In the genomic region with DNA sequence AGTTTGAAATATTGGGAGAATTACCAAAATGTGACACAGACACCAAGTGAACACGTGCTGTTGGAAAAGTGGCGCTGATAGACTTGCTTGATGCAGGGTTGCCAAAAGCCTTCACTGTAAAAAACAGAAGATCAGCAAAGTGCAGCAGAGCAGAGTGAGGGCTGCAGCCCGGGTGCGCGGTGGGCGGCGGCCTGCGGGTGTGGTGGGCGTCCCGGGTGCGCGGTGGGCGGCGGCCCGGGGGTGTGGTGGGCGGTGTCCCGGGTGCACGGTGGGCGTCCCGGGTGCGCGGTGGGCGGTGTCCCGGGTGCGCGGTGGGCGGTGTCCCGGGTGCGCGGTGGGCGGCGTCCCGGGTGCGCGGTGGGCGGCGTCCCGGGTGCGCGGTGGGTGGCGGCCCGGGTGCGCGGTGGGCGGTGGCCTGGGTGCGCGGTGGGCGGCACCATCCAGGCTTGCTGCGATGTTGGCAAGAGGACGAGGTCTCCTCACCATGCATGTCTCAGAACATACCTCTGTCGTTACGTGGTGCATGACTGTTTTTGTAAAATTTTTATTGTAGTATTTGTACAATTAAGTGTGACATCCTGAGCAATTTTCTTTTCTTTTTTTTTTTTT, we compare ENCODE assay signal across 9 cellular contexts. TPM values are rescaled to one million over a fixed set of nuclear protein-coding genes. Genes with fewer than 3 reads are reported as not detected.
DNase-seq lines count a peak whose midpoint lies in the region; ATAC-seq and TF ChIP-seq lines count a peak whose summit lies in the region.
"Had no signal": no experiment of that assay in that cellular context is flagged by ENCODE, and none has a peak within 500 bp of the region (broad histone marks: within the 10 kb centered on the region; RNA-seq: fewer than 3 reads in every experiment).

No MANE protein-coding gene starts in this region.

- H3K27me3 ChIP-seq in DND-41 (ENCODE audit: insufficient read depth, low read length, poor library complexity) (no peaks in the 10 kb centered on the region), mammary epithelial cell (ENCODE audit: insufficient read depth, low read length) (no peaks in the 10 kb centered on the region), rectal smooth muscle tissue (ENCODE audit: control insufficient read depth, insufficient read depth, low read length) (no peaks in the 10 kb centered on the region), tibial nerve (no peaks in the 10 kb centered on the region), body of pancreas (no peaks in the 10 kb centered on the region)

- H3K9me3 ChIP-seq in DND-41 (ENCODE audit: insufficient read depth, low read length, severe bottlenecking) (no peaks in the 10 kb centered on the region), mammary epithelial cell (replicated peaks; ENCODE audit: insufficient read depth, low read length) (no peaks in the 10 kb centered on the region), tibial nerve (peaks cover 0 to 6% (median 0%) of the 10 kb centered on the region in 4 donors), body of pancreas (no peaks in the 10 kb centered on the region)

- WGBS in mammary epithelial cell (ENCODE audit: low coverage, missing lambda C conversion rate), result 9% methylated on average over 9 of the region's 52 CpGs
- 6 to 9% methylated on average over 39 of the region's 52 CpGs for WGBS in tibial nerve, 2 donors
- 22 to 45% methylated on average over 22 to 32 of the region's 52 CpGs for WGBS in body of pancreas, 2 donors

- CTCF ChIA-PET in mammary epithelial cell (lab: Charles Lee; ENCODE audit: low non-redundant PET), result no interaction called here

- intact Hi-C loops in mammary epithelial cell (cut with micrococcal nuclease), result no loop called here
- intact Hi-C loops in body of pancreas (cut with DNase I), result no loop called here

- H4K20me1 ChIP-seq in DND-41 (ENCODE audit: insufficient read depth, low read length), result peaks cover 17% of the 10 kb centered on the region
- no peaks in the 10 kb centered on the region for H4K20me1 ChIP-seq in mammary epithelial cell (ENCODE audit: insufficient read depth, low read length)

- H3K4me1 ChIP-seq in DND-41 (ENCODE audit: insufficient read depth, low read length) (peaks cover 15% of the 10 kb centered on the region), mammary epithelial cell (ENCODE audit: insufficient read depth, low read length) (peaks cover 10% of the 10 kb centered on the region), rectal smooth muscle tissue (ENCODE audit: control insufficient read depth, insufficient read depth, low read length) (no peaks in the 10 kb centered on the region), tibial nerve (peaks cover 0 to 15% (median 0%) of the 10 kb centered on the region in 4 donors), body of pancreas (no peaks in the 10 kb centered on the region)

- in situ Hi-C loops in SK-MEL-5 (cut with HindIII; ENCODE audit: low pct_unique_long_range_greater_than_20kb, low sequenced_read_pairs) (no loop called here), mammary epithelial cell (cut with MboI; ENCODE audit: low sequenced_read_pairs in 2 of 2) (no loop called here)

- H3K9ac ChIP-seq in DND-41 (ENCODE audit: low read depth, low read length) (peak overlapping the region; percentile 55), mammary epithelial cell (ENCODE audit: insufficient read depth, low read length) (no peak overlapping the region), rectal smooth muscle tissue (ENCODE audit: low read length) (no peak overlapping the region)

- dilution Hi-C loops in mammary epithelial cell (cut with HindIII; ENCODE audit: low sequenced_read_pairs), result no loop called here

- no peaks in the 10 kb centered on the region for H3K79me2 ChIP-seq in DND-41 (ENCODE audit: insufficient read depth, low read length)
- H3K79me2 ChIP-seq in mammary epithelial cell (ENCODE audit: insufficient read depth, low read length), result no peaks in the 10 kb centered on the region

- no peak for TF ChIP-seq EP300 in tibial nerve (IDR thresholded peaks at IDR 0.05)

- TF ChIP-seq CTCF in DND-41 (IDR thresholded peaks at IDR 0.05; ENCODE audit: borderline replicate concordance, extremely low read depth, low read length, poor library complexity, severe bottlenecking), result no peak
- TF ChIP-seq CTCF in mammary epithelial cell (conservative IDR thresholded peaks at IDR 0.05 in 1 of 2, IDR thresholded peaks at IDR 0.05 in 1 of 2; ENCODE audit: extremely low read depth in 1 of 2, insufficient read depth in 1 of 2, low read depth in 1 of 2, low read length in 2 of 2), result no peak
- no peak for TF ChIP-seq CTCF in tibial nerve (IDR thresholded peaks at IDR 0.05)
- no peak for TF ChIP-seq CTCF in body of pancreas (IDR thresholded peaks at IDR 0.05)

- no peak overlapping the region for H2AFZ ChIP-seq in DND-41 (ENCODE audit: low read depth, low read length)
- H2AFZ ChIP-seq in mammary epithelial cell (ENCODE audit: low read depth, low read length), result no peak overlapping the region

- no TSS peak for BruUV-seq in mammary epithelial cell (replicated peaks; lab: Mats Ljungman, UMichigan)

- H3K27ac ChIP-seq in DND-41 (ENCODE audit: low read length), result peak overlapping the region; percentile 54; the same call in 1 of the 2 replicates
- no peak overlapping the region for H3K27ac ChIP-seq in mammary epithelial cell (ENCODE audit: insufficient read depth, low read depth, low read length)
- H3K27ac ChIP-seq in rectal smooth muscle tissue (ENCODE audit: low read depth, low read length), result no peak overlapping the region
- peak overlapping the region in 1 of 4 donors; percentile 22 for H3K27ac ChIP-seq in tibial nerve
- no peak overlapping the region for H3K27ac ChIP-seq in body of pancreas
- H3K27ac ChIP-seq: HL-60 had no signal

- ATAC-seq in DND-41 (ENCODE audit: insufficient read depth, low read depth) (peak; percentile 90), body of pancreas (no peak)

- H3K36me3 ChIP-seq in DND-41 (ENCODE audit: insufficient read depth, low read length) (peaks cover 18% of the 10 kb centered on the region), mammary epithelial cell (ENCODE audit: insufficient read depth, low read length) (no peaks in the 10 kb centered on the region), rectal smooth muscle tissue (ENCODE audit: control insufficient read depth, insufficient read depth, low read length) (peaks cover 3% of the 10 kb centered on the region), tibial nerve (peaks cover 0 to 50% (median 0%) of the 10 kb centered on the region in 3 donors), body of pancreas (replicated peaks in 1 of 2; ENCODE audit: insufficient read depth in 1 of 2, low read depth in 2 of 2) (peaks cover 0 to 2% of the 10 kb centered on the region in 2 donors)

- TF ChIP-seq POLR2A in tibial nerve (IDR thresholded peaks at IDR 0.05), result no peak
- TF ChIP-seq POLR2A in body of pancreas (IDR thresholded peaks at IDR 0.05), result no peak

- H3K4me2 ChIP-seq in DND-41 (ENCODE audit: insufficient read depth, low read length) (peak overlapping the region; percentile 98), mammary epithelial cell (ENCODE audit: insufficient read depth, low read depth, low read length) (peak overlapping the region; percentile 60)

- peak overlapping the region in 1 of 2 experiments; percentile 57; a peak in 2 of 4 replicates for H3K4me3 ChIP-seq in DND-41 (ENCODE audit: low read depth in 1 of 2, low read length in 2 of 2)
- peak overlapping the region in 1 of 3 experiments; percentile 28 for H3K4me3 ChIP-seq in mammary epithelial cell (replicated peaks in 1 of 3; ENCODE audit: insufficient read depth in 1 of 3, low read depth in 2 of 3, low read length in 3 of 3)
- peak overlapping the region; percentile 13 for H3K4me3 ChIP-seq in rectal smooth muscle tissue (ENCODE audit: low read length)
- H3K4me3 ChIP-seq in tibial nerve, result peak overlapping the region in 1 of 4 donors; percentile 33
- H3K4me3 ChIP-seq in body of pancreas, result no peak overlapping the region

- DNase-seq in DND-41, result peak; percentile 79
- DNase-seq in SK-MEL-5 (ENCODE audit: low read depth, low spot score), result peak; percentile 51
- DNase-seq in mammary epithelial cell, result peak; percentile 32
- no peak for DNase-seq in GOT3 (lab: John Stamatoyannopoulos, UW)
- no peak for DNase-seq in tibial nerve (ENCODE audit: low spot score in 2 of 2)
- no peak for DNase-seq in GF-D8 (lab: John Stamatoyannopoulos, UW)
- DNase-seq in body of pancreas, result no peak

RNA-seq across cellular contexts. Expression of gene TEX22, which starts 34.1 kb away (rescaled TPM):
- total RNA-seq in SK-MEL-5 (2014; rRNA removed; shearing (Covaris generic)), result 0.26 and 0.32 TPM in 2 replicates
- polyA plus RNA-seq in SK-MEL-5 (2015; cell fraction: cytosol; rRNA removed), result 0.21 and 0.27 TPM in 2 replicates
- 6.2 and 7.9 TPM in 2 replicates for polyA plus RNA-seq in SK-MEL-5 (2015; cell fraction: nucleus; rRNA removed)
- 1 to 10 TPM in 1 of 2 donors, under 1 TPM in 1; 0.17 to 2.3 TPM for total RNA-seq in mammary epithelial cell
- polyA plus RNA-seq in mammary epithelial cell, result 0.02 TPM
- not detected for polyA minus RNA-seq in mammary epithelial cell
- 1 to 10 TPM in 2 of 4 donors, under 1 TPM in 2; 0.84 to 1.3 (median 1.0) TPM for total RNA-seq in tibial nerve
- under 1 TPM in 1 of 2 donors, not detected in 1; 0.33 TPM for total RNA-seq in body of pancreas

RNA-seq across cellular contexts. Expression of gene PACS2, which starts 49.7 kb away (rescaled TPM):
- 26.0 and 32.3 TPM in 2 replicates for total RNA-seq in SK-MEL-5 (2014; rRNA removed; shearing (Covaris generic))
- polyA plus RNA-seq in SK-MEL-5 (2015; cell fraction: cytosol; rRNA removed), result 42.7 and 64.0 TPM in 2 replicates
- polyA plus RNA-seq in SK-MEL-5 (2015; cell fraction: nucleus; rRNA removed), result 150 and 167 TPM in 2 replicates
- total RNA-seq in mammary epithelial cell (10 to 100 TPM; 42.7 to 55.3 TPM), tibial nerve (100 to 1,000 TPM; 142 to 225 (median 183) TPM), body of pancreas (100 to 1,000 TPM in 1 of 2 donors, 10 to 100 TPM in 1; 56.6 to 102 TPM)
- 28.5 TPM for polyA plus RNA-seq in mammary epithelial cell
- 27.9 TPM for polyA minus RNA-seq in mammary epithelial cell

RNA-seq across cellular contexts. Expression of gene MTA1, which starts 55.4 kb away (rescaled TPM):
- total RNA-seq in SK-MEL-5 (2014; rRNA removed; shearing (Covaris generic)), result 36.3 and 43.5 TPM in 2 replicates
- 73.8 and 102 TPM in 2 replicates for polyA plus RNA-seq in SK-MEL-5 (2015; cell fraction: cytosol; rRNA removed)
- polyA plus RNA-seq in SK-MEL-5 (2015; cell fraction: nucleus; rRNA removed), result 603 and 637 TPM in 2 replicates
- total RNA-seq in mammary epithelial cell (100 to 1,000 TPM in 1 of 2 donors, 10 to 100 TPM in 1; 52.3 to 120 TPM), tibial nerve (100 to 1,000 TPM in 1 of 4 donors, 10 to 100 TPM in 3; 67.5 to 213 (median 95.3) TPM), body of pancreas (10 to 100 TPM; 69.8 to 92.6 TPM)
- 50.7 TPM for polyA plus RNA-seq in mammary epithelial cell
- polyA minus RNA-seq in mammary epithelial cell, result 54.0 TPM

Comparison
In these comparisons a context has a peak if more than half of its experiments do, and no peak if none do; other contexts are left out.
1. DNase-seq: peak in DND-41 (single experiment), SK-MEL-5 (single experiment) and mammary epithelial cell (single experiment); none in GOT3 (single experiment), tibial nerve (0 of 2), GF-D8 (single experiment) and body of pancreas (0 of 4).